31 cellular contexts compared by ENCODE assay signal in genomic region chr5:103657301-103657700, GRCh38.
"Had no signal": no experiment of that assay in that cellular context is flagged by ENCODE, and none has a peak within 500 bp of the region (broad histone marks: within the 10 kb centered on the region; RNA-seq: fewer than 3 reads in every experiment).

No MANE protein-coding gene starts in this region.

- H3K36me3 ChIP-seq: brain microvascular endothelial cell, heart right ventricle had no signal

- H3K27me3 ChIP-seq: brain microvascular endothelial cell, dorsolateral prefrontal cortex, hepatocyte had no signal

- H3K9me3 Mint-ChIP-seq: activated CD4-positive, alpha-beta T cell treated with anti-CD3 and anti-CD28 coated beads, Interleukin-2, amount 10 ng/mL, durations not matched to agents 24 days and 14 days; activated naive CD4-positive, alpha-beta T cell treated with anti-CD3 and anti-CD28 coated beads, Interleukin-2, amount 10 ng/mL, durations not matched to agents 7 days and 5 days; activated naive CD8-positive, alpha-beta T cell treated with anti-CD3 and anti-CD28 coated beads, Interleukin-2, amount 10 ng/mL, durations not matched to agents 7 days and 5 days; activated T-helper 1 cell treated with anti-CD3 and anti-CD28 coated beads, Interleukin-12 subunit alpha, Interleukin-12 subunit beta, Interleukin-2, Interleukin-4 antibody, amounts not matched to agents 30 ng/mL and 10 ng/mL and 1 ng/mL, durations not matched to agents 14 hours and 24 hours and 36 hours; activated T-helper 2 cell treated with anti-CD3 and anti-CD28 coated beads, Interferon-gamma antibody, Interleukin-2, Interleukin-4, amounts not matched to agents 10 μg/mL and 5 μg/mL and 100 μg/mL, durations not matched to agents 14 hours and 24 hours and 36 hours; T-helper 2 cell treated with Interferon-gamma antibody and Interleukin-4, amounts not matched to agents 5 μg/mL and 100 μg/mL, for 36 hours had no signal

- H3K36me3 Mint-ChIP-seq: activated CD4-positive, alpha-beta memory T cell treated with anti-CD3 and anti-CD28 coated beads for 36 hours; activated CD8-positive, alpha-beta memory T cell treated with anti-CD3 and anti-CD28 coated beads, Interleukin-2, amount 10 ng/mL, durations not matched to agents 7 days and 5 days; activated naive CD4-positive, alpha-beta T cell treated with anti-CD3 and anti-CD28 coated beads, Interleukin-2, amount 10 ng/mL, durations not matched to agents 7 days and 5 days; activated naive CD4-positive, alpha-beta T cell treated with anti-CD3 and anti-CD28 coated beads, Interleukin-2, amount 50 U/mL, for 72 hours; activated naive CD8-positive, alpha-beta T cell treated with anti-CD3 and anti-CD28 coated beads, Interleukin-2, amount 10 ng/mL, durations not matched to agents 7 days and 5 days had no signal

- H3K27me3 Mint-ChIP-seq: activated CD4-positive, alpha-beta memory T cell treated with anti-CD3 and anti-CD28 coated beads for 36 hours; activated CD4-positive, alpha-beta T cell treated with anti-CD3 and anti-CD28 coated beads for 36 hours; activated CD4-positive, alpha-beta T cell treated with anti-CD3 and anti-CD28 coated beads, Interleukin-2, amount 10 ng/mL, durations not matched to agents 24 days and 14 days; activated CD8-positive, alpha-beta memory T cell treated with anti-CD3 and anti-CD28 coated beads, Interleukin-2, amount 10 ng/mL, durations not matched to agents 7 days and 5 days; activated naive CD4-positive, alpha-beta T cell treated with anti-CD3 and anti-CD28 coated beads, Interleukin-2, amount 10 ng/mL, durations not matched to agents 7 days and 5 days; central memory CD8-positive, alpha-beta T cell; dendritic cell treated with granulocyte-macrophage colony-stimulating factor and Interleukin-4, amounts not matched to agents 40 ng/mL and 50 ng/mL, for 4 days; T-helper 17 cell had no signal

- H3K27ac ChIP-seq: brain microvascular endothelial cell, coronary artery, dorsolateral prefrontal cortex, heart right ventricle, hepatocyte had no signal

- DNase-seq: activated CD4-positive, alpha-beta memory T cell treated with anti-CD3 and anti-CD28 coated beads for 36 hours; activated CD4-positive, alpha-beta T cell treated with anti-CD3 and anti-CD28 coated beads for 36 hours; activated CD4-positive, alpha-beta T cell treated with anti-CD3 and anti-CD28 coated beads, Interleukin-2, amount 10 ng/mL, durations not matched to agents 24 days and 14 days; activated CD4-positive, CD25-positive, alpha-beta regulatory T cell; activated CD4-positive, CD25-positive, alpha-beta regulatory T cell treated with anti-CD3 and anti-CD28 coated beads, Interleukin-2, amount 50 U/mL, for 72 hours; activated CD8-positive, alpha-beta memory T cell treated with anti-CD3 and anti-CD28 coated beads, Interleukin-2, amount 10 ng/mL, durations not matched to agents 7 days and 5 days; activated CD8-positive, alpha-beta memory T cell treated with anti-CD3 and anti-CD28 coated beads, Interleukin-2, amount 50 U/mL, for 4 hours; activated CD8-positive, alpha-beta T cell treated with anti-CD3 and anti-CD28 coated beads, Interleukin-2, amount 10 ng/mL, durations not matched to agents 7 days and 5 days; activated effector memory CD4-positive, alpha-beta T cell treated with anti-CD3 and anti-CD28 coated beads, Interleukin-2, amount 50 U/mL, for 16 hours; activated naive CD4-positive, alpha-beta T cell treated with anti-CD3 and anti-CD28 coated beads, Interleukin-2, amount 10 ng/mL, durations not matched to agents 7 days and 5 days; activated naive CD8-positive, alpha-beta T cell treated with anti-CD3 and anti-CD28 coated beads, Interleukin-2, amount 10 ng/mL, durations not matched to agents 7 days and 5 days; activated T-cell treated with anti-CD3 and anti-CD28 coated beads, Interleukin-2, amount 50 U/mL, for 1 hour; activated T-cell treated with anti-CD3 and anti-CD28 coated beads, Interleukin-2, amount 50 U/mL, for 48 hours; amniotic stem cell; anterior cingulate cortex; brain microvascular endothelial cell; dorsolateral prefrontal cortex; effector memory CD4-positive, alpha-beta T cell; endodermal cell; foreskin fibroblast; heart right ventricle; T-helper 17 cell; T1000 had no signal

- H3K79me2 ChIP-seq: hepatocyte had no signal

- H3K4me1 ChIP-seq: heart right ventricle had no signal

- H3K27ac Mint-ChIP-seq: activated CD4-positive, alpha-beta memory T cell treated with anti-CD3 and anti-CD28 coated beads for 36 hours; activated CD4-positive, alpha-beta T cell treated with anti-CD3 and anti-CD28 coated beads for 36 hours; activated CD4-positive, alpha-beta T cell treated with anti-CD3 and anti-CD28 coated beads, Interleukin-2, amount 10 ng/mL, durations not matched to agents 24 days and 14 days; activated CD8-positive, alpha-beta memory T cell treated with anti-CD3 and anti-CD28 coated beads, Interleukin-2, amount 10 ng/mL, durations not matched to agents 7 days and 5 days; activated CD8-positive, alpha-beta T cell treated with anti-CD3 and anti-CD28 coated beads, Interleukin-2, amount 10 ng/mL, durations not matched to agents 7 days and 5 days; activated naive CD4-positive, alpha-beta T cell treated with anti-CD3 and anti-CD28 coated beads, Interleukin-2, amount 10 ng/mL, durations not matched to agents 7 days and 5 days; activated naive CD8-positive, alpha-beta T cell treated with anti-CD3 and anti-CD28 coated beads, Interleukin-2, amount 10 ng/mL, durations not matched to agents 7 days and 5 days; activated T-helper 1 cell treated with anti-CD3 and anti-CD28 coated beads, Interleukin-12 subunit alpha, Interleukin-12 subunit beta, Interleukin-2, Interleukin-4 antibody, amounts not matched to agents 30 ng/mL and 10 ng/mL and 1 ng/mL, durations not matched to agents 14 hours and 24 hours and 36 hours; activated T-helper 2 cell treated with anti-CD3 and anti-CD28 coated beads, Interferon-gamma antibody, Interleukin-2, Interleukin-4, amounts not matched to agents 10 μg/mL and 5 μg/mL and 100 μg/mL, durations not matched to agents 14 hours and 24 hours and 36 hours; dendritic cell treated with granulocyte-macrophage colony-stimulating factor and Interleukin-4, amounts not matched to agents 40 ng/mL and 50 ng/mL, for 4 days; endodermal cell; T-helper 17 cell; T-helper 2 cell treated with Interferon-gamma antibody and Interleukin-4, amounts not matched to agents 5 μg/mL and 100 μg/mL, for 36 hours had no signal

- H3K4me1 Mint-ChIP-seq: activated CD4-positive, alpha-beta T cell treated with anti-CD3 and anti-CD28 coated beads for 36 hours; activated CD4-positive, alpha-beta T cell treated with anti-CD3 and anti-CD28 coated beads, Interleukin-2, amount 10 ng/mL, durations not matched to agents 24 days and 14 days; activated CD8-positive, alpha-beta memory T cell treated with anti-CD3 and anti-CD28 coated beads, Interleukin-2, amount 10 ng/mL, durations not matched to agents 7 days and 5 days; activated naive CD4-positive, alpha-beta T cell treated with anti-CD3 and anti-CD28 coated beads, Interleukin-2, amount 10 ng/mL, durations not matched to agents 7 days and 5 days; activated naive CD8-positive, alpha-beta T cell treated with anti-CD3 and anti-CD28 coated beads, Interleukin-2, amount 10 ng/mL, durations not matched to agents 7 days and 5 days; central memory CD8-positive, alpha-beta T cell; T-helper 17 cell had no signal

- H3K4me3 Mint-ChIP-seq: activated CD4-positive, alpha-beta memory T cell treated with anti-CD3 and anti-CD28 coated beads for 36 hours; activated CD4-positive, alpha-beta T cell treated with anti-CD3 and anti-CD28 coated beads for 36 hours; activated CD4-positive, alpha-beta T cell treated with anti-CD3 and anti-CD28 coated beads, Interleukin-2, amount 10 ng/mL, durations not matched to agents 24 days and 14 days; activated CD8-positive, alpha-beta memory T cell treated with anti-CD3 and anti-CD28 coated beads, Interleukin-2, amount 10 ng/mL, durations not matched to agents 7 days and 5 days; activated CD8-positive, alpha-beta T cell treated with anti-CD3 and anti-CD28 coated beads, Interleukin-2, amount 10 ng/mL, durations not matched to agents 7 days and 5 days; activated naive CD4-positive, alpha-beta T cell treated with anti-CD3 and anti-CD28 coated beads, Interleukin-2, amount 10 ng/mL, durations not matched to agents 7 days and 5 days; activated naive CD8-positive, alpha-beta T cell treated with anti-CD3 and anti-CD28 coated beads, Interleukin-2, amount 10 ng/mL, durations not matched to agents 7 days and 5 days; activated T-helper 1 cell treated with anti-CD3 and anti-CD28 coated beads, Interleukin-12 subunit alpha, Interleukin-12 subunit beta, Interleukin-2, Interleukin-4 antibody, amounts not matched to agents 30 ng/mL and 10 ng/mL and 1 ng/mL, durations not matched to agents 14 hours and 24 hours and 36 hours; central memory CD8-positive, alpha-beta T cell; dendritic cell treated with granulocyte-macrophage colony-stimulating factor and Interleukin-4, amounts not matched to agents 40 ng/mL and 50 ng/mL, for 4 days; endodermal cell; T-helper 17 cell; T-helper 2 cell treated with Interferon-gamma antibody and Interleukin-4, amounts not matched to agents 5 μg/mL and 100 μg/mL, for 36 hours had no signal

- H3K4me2 ChIP-seq: hepatocyte had no signal

- H3K4me3 ChIP-seq: coronary artery, dorsolateral prefrontal cortex, heart right ventricle, hepatocyte had no signal

- H2AFZ ChIP-seq: hepatocyte had no signal
